1 cellular context compared by ENCODE assay signal in the genomic region with DNA sequence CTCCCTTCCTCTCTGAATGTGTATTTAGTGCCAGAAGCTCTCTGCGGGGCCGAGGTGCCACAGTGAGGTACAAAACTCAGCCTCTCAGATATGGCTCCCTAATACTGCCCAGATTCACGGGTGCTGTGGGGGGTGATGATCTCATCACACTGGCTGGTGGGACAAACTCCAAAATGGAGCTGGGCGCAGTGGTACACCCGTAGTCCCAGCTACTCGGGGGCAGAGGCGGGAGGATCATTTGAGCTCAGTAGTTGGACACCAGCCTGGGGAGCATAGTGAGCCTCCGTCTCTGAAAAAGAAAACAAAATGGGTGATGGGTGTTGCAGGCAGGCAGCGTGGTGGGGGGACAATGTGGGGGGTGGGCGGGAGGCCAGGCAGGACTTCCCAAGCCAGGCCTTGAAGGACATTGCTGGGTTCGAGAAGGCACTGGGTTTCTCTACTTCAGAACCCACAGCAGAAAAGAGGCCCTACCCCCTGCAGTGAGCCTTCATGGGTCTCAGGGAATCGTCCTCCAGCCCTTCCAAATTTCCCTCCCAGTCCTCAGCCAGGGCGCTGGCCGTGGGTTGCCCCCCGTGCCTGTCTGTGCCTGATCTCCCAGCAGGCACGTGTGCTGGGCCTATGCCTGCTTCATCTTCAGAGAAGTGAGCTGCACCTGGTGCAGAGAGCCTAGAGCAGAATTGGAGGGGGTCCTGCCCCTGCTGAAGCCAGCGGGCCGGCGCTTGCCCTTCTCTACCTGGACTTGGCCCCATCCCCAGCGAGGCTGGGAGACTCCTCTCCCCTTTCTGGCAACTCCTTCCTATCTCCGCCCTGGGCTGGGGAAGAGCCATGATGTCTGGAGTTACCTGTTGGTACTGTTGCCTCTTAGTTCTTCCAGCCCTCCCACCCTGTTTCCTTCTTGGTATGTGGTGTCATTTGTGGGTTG.
TF ChIP-seq lines count a peak whose summit lies in the region.

No MANE protein-coding gene starts in this region.

TF ChIP-seq in liver, 16 proteins besides CTCF, POLR2A, EP300 and RAD21:
- TF ChIP-seq, protein P1, sequence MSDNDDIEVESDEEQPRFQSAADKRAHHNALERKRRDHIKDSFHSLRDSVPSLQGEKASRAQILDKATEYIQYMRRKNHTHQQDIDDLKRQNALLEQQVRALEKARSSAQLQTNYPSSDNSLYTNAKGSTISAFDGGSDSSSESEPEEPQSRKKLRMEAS (IDR thresholded peaks at IDR 0.05), result no peak
- no peak for TF ChIP-seq FOXA2 (IDR thresholded peaks at IDR 0.05)
- TF ChIP-seq, protein P2, sequence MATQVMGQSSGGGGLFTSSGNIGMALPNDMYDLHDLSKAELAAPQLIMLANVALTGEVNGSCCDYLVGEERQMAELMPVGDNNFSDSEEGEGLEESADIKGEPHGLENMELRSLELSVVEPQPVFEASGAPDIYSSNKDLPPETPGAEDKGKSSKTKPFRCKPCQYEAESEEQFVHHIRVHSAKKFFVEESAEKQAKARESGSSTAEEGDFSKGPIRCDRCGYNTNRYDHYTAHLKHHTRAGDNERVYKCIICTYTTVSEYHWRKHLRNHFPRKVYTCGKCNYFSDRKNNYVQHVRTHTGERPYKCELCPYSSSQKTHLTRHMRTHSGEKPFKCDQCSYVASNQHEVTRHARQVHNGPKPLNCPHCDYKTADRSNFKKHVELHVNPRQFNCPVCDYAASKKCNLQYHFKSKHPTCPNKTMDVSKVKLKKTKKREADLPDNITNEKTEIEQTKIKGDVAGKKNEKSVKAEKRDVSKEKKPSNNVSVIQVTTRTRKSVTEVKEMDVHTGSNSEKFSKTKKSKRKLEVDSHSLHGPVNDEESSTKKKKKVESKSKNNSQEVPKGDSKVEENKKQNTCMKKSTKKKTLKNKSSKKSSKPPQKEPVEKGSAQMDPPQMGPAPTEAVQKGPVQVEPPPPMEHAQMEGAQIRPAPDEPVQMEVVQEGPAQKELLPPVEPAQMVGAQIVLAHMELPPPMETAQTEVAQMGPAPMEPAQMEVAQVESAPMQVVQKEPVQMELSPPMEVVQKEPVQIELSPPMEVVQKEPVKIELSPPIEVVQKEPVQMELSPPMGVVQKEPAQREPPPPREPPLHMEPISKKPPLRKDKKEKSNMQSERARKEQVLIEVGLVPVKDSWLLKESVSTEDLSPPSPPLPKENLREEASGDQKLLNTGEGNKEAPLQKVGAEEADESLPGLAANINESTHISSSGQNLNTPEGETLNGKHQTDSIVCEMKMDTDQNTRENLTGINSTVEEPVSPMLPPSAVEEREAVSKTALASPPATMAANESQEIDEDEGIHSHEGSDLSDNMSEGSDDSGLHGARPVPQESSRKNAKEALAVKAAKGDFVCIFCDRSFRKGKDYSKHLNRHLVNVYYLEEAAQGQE (IDR thresholded peaks at IDR 0.05), result no peak
- TF ChIP-seq RXRA (IDR thresholded peaks at IDR 0.05), result no peak
- TF ChIP-seq TAF1 (conservative IDR thresholded peaks at IDR 0.05), result no peak
- no peak for TF ChIP-seq HNF4A (conservative IDR thresholded peaks at IDR 0.05)
- TF ChIP-seq NR2F2 (IDR thresholded peaks at IDR 0.05), result no peak
- TF ChIP-seq JUND (IDR thresholded peaks at IDR 0.05), result no peak
- no peak for TF ChIP-seq YY1 (IDR thresholded peaks at IDR 0.05)
- no peak for TF ChIP-seq GABPA (IDR thresholded peaks at IDR 0.05 in 1 of 2, conservative IDR thresholded peaks at IDR 0.05 in 1 of 2)
TF ChIP-seq in liver: peak in this region for 0.
